ENCODE assay signal across 9 cellular contexts in the genomic region with DNA sequence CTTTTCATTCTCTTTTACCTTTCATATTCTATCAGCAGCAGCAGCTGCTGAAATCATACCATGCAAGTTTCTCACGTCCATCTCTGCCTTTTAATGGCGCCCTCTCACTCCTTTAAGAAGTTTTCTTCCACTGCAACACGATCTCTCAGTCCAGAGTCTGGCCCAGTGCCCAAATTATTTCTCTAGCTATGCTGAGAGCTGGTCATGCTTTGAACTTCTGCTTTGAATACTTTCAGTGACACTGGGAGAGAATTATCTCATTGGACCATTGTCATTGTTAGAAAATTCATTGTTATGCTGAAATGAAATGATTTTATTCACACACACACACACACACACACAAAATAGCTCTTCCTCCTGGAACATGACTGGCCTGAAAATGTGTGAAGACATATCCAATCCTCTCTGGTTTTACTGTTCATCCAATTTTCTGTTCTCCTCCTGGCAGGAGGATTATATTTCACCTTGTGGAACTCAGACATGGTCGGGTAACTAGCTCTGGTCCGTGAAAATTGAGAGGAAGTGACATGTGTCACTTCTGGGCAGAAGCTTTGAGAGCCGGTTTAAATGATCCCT. TPM values are rescaled to one million over a fixed set of nuclear protein-coding genes. Genes with fewer than 3 reads are reported as not detected.
DNase-seq lines count a peak whose midpoint lies in the region; TF ChIP-seq lines count a peak whose summit lies in the region.
"Had no signal": no experiment of that assay in that cellular context is flagged by ENCODE, and none has a peak within 500 bp of the region (broad histone marks: within the 10 kb centered on the region; RNA-seq: fewer than 3 reads in every experiment).

No MANE protein-coding gene starts in this region.

- TF ChIP-seq CTCF in testis (IDR thresholded peaks at IDR 0.05), result no peak

- peaks cover 15% of the 10 kb centered on the region for H3K4me1 ChIP-seq in neuron (ENCODE audit: insufficient read depth, low read length)
- H3K4me1 ChIP-seq in testis, result no peaks in the 10 kb centered on the region

- H3K9me3 ChIP-seq in neuron (ENCODE audit: low read length) (no peaks in the 10 kb centered on the region), testis (no peaks in the 10 kb centered on the region)

- peak; percentile 40 for DNase-seq in DMS 273 (lab: John Stamatoyannopoulos, UW; ENCODE audit: unreplicated experiment)
- DNase-seq in DMS 273 treated with DMSO at 0.1 percent for 48 hours (lab: John Stamatoyannopoulos, UW), result no peak
- DNase-seq in KBM-7, result peak; percentile 67
- DNase-seq in astrocyte of the hippocampus (ENCODE audit: low read depth, low spot score), result peak; percentile 17
- DNase-seq in stimulated activated naive CD4-positive, alpha-beta T cell (lab: John Stamatoyannopoulos, UW), result no peak
- no peak for DNase-seq in testis
- no peak for DNase-seq in T-helper 1 cell
- DNase-seq: activated T-cell treated with anti-CD3 and anti-CD28 coated beads, Interleukin-2, amount 50 U/mL, for 24 hours had no signal

- in situ Hi-C loops in KBM-7 (cut with MboI; ENCODE audit: low pct_unique_long_range_greater_than_20kb, low sequenced_read_pairs), result loop anchor here (25.0 kb wide), 1 partner anchor 405 kb away; no protein-coding TSS in a partner anchor

- H3K27me3 ChIP-seq in neuron (ENCODE audit: insufficient read depth, low read length) (no peaks in the 10 kb centered on the region), testis (no peaks in the 10 kb centered on the region)

- no peak for TF ChIP-seq POLR2A in testis (IDR thresholded peaks at IDR 0.05)

- intact Hi-C loops in testis (cut with DNase I; ENCODE audit: low total_unique reads), result no loop called here

- H2AFZ ChIP-seq in neuron (ENCODE audit: low read depth, low read length), result peak overlapping the region; percentile 7

- 29 to 37% methylated on average over 6 of the region's 6 CpGs for WGBS in testis, 2 donors

- H3K4me3 ChIP-seq in neuron (ENCODE audit: low read length), result peak overlapping the region; percentile 66
- no peak overlapping the region for H3K4me3 ChIP-seq in testis

- H3K36me3 ChIP-seq in neuron (ENCODE audit: insufficient read depth, low read length) (no peaks in the 10 kb centered on the region), testis (ENCODE audit: low read depth, missing control alignments) (no peaks in the 10 kb centered on the region)

- no peak overlapping the region for H3K27ac ChIP-seq in testis

RNA-seq across cellular contexts. Expression of gene PDHA1, which starts 1.3 kb away (rescaled TPM):
- 10 to 100 TPM; 45.4 to 69.2 TPM for total RNA-seq in testis
- 76.9 TPM for polyA plus RNA-seq in testis (ENCODE audit: insufficient read depth, low read depth, low replicate concordance)

Comparison
In these comparisons a context has a peak if more than half of its experiments do, and no peak if none do; other contexts are left out.
1. DNase-seq: peak in DMS 273 (single experiment), KBM-7 (single experiment) and astrocyte of the hippocampus (single experiment); none in DMS 273 treated with DMSO at 0.1 percent for 48 hours (single experiment), stimulated activated naive CD4-positive, alpha-beta T cell (0 of 6), testis (single experiment) and T-helper 1 cell (0 of 5).